In genomic region chr3:188947401-188947982, GRCh38 we compare ENCODE assay signal across 8 cellular contexts.
DNase-seq lines count a peak whose midpoint lies in the region; ATAC-seq and TF ChIP-seq lines count a peak whose summit lies in the region.

No MANE protein-coding gene starts in this region.

- 0 out of 2 replicates have a peak, but pooled peaks have one; percentile 3 for TF ChIP-seq CTCF in LNCaP clone FGC (IDR thresholded peaks at IDR 0.05; ENCODE audit: control insufficient read depth, extremely low read depth, insufficient read depth)
- peak in 4 of 6 experiments; percentile 13 to 57 (median 50) for TF ChIP-seq CTCF in Peyer's patch (IDR thresholded peaks at IDR 0.05)
- peak; percentile 30 for TF ChIP-seq CTCF in endothelial cell (IDR thresholded peaks at IDR 0.05; ENCODE audit: unreplicated experiment)
- peak; percentile 43 for TF ChIP-seq CTCF in lower lobe of right lung (IDR thresholded peaks at IDR 0.05)

- DNase-seq in COLO668 (lab: John Stamatoyannopoulos, UW; ENCODE audit: unreplicated experiment) (peak; percentile 82), LNCaP clone FGC (ENCODE audit: low read depth) (no peak), Peyer's patch (peak; percentile 20 to 90 (median 87)), endothelial cell (ENCODE audit: low spot score) (peak; percentile 70), lower lobe of right lung (peak; percentile 88)

- H3K9ac ChIP-seq in subcutaneous abdominal adipose tissue (ENCODE audit: low read length in 5 of 5), result peak overlapping the region in 4 of 5 donors; percentile 48 to 81 (median 62)

- H3K4me1 ChIP-seq in Peyer's patch (peaks cover 0 to 37% (median 8%) of the 10 kb centered on the region in 4 donors), lower lobe of right lung (peaks cover 66% of the 10 kb centered on the region), subcutaneous abdominal adipose tissue (ENCODE audit: control insufficient read depth in 5 of 5, insufficient read depth in 5 of 5, low read length in 5 of 5) (peaks cover 11 to 75% (median 69%) of the 10 kb centered on the region in 5 donors)

- no peaks in the 10 kb centered on the region for H3K36me3 ChIP-seq in Peyer's patch
- no peaks in the 10 kb centered on the region for H3K36me3 ChIP-seq in lower lobe of right lung
- H3K36me3 ChIP-seq in subcutaneous abdominal adipose tissue (ENCODE audit: control insufficient read depth in 5 of 5, insufficient read depth in 5 of 5, low read length in 5 of 5), result no peaks in the 10 kb centered on the region

- H3K27ac ChIP-seq in Peyer's patch, result peak overlapping the region; percentile 65 to 90 (median 84)
- H3K27ac ChIP-seq in lower lobe of right lung, result peak overlapping the region; percentile 95
- peak overlapping the region; percentile 93 for H3K27ac ChIP-seq in subcutaneous abdominal adipose tissue (ENCODE audit: low read depth, low read length)

- peak overlapping the region; percentile 15 for H3K4me3 Mint-ChIP-seq in endothelial cell (ENCODE audit: unreplicated experiment)

- intact Hi-C loops in lower lobe of right lung (cut with DNase I), result no loop called here

- TF ChIP-seq POLR2A in Peyer's patch (IDR thresholded peaks at IDR 0.05), result peak in 1 of 2 donors; percentile 72

- H3K27me3 ChIP-seq in Peyer's patch (no peaks in the 10 kb centered on the region), lower lobe of right lung (ENCODE audit: low read depth) (no peaks in the 10 kb centered on the region), subcutaneous abdominal adipose tissue (ENCODE audit: control insufficient read depth in 5 of 5, insufficient read depth in 4 of 5, low read length in 5 of 5) (no peaks in the 10 kb centered on the region)

- H3K9me3 Mint-ChIP-seq in endothelial cell (ENCODE audit: unreplicated experiment), result no peaks in the 10 kb centered on the region

- ATAC-seq in lower lobe of right lung (peak; percentile 87 to 90), HG03135 (IDR thresholded peaks at IDR 0.05; ENCODE audit: unreplicated experiment) (no peak), GM18868 (IDR thresholded peaks at IDR 0.05; ENCODE audit: unreplicated experiment) (no peak)

- peaks cover 16% of the 10 kb centered on the region for H3K27me3 Mint-ChIP-seq in endothelial cell (ENCODE audit: unreplicated experiment)

- H3K4me1 Mint-ChIP-seq in endothelial cell (ENCODE audit: unreplicated experiment), result peaks cover 7% of the 10 kb centered on the region

- peaks cover 0 to 4% (median 0%) of the 10 kb centered on the region in 4 donors for H3K9me3 ChIP-seq in Peyer's patch
- H3K9me3 ChIP-seq in lower lobe of right lung, result no peaks in the 10 kb centered on the region
- H3K9me3 ChIP-seq in subcutaneous abdominal adipose tissue (ENCODE audit: control insufficient read depth in 5 of 5, low read length in 5 of 5), result no peaks in the 10 kb centered on the region

- peaks cover 13% of the 10 kb centered on the region for H3K36me3 Mint-ChIP-seq in endothelial cell (ENCODE audit: low read depth, unreplicated experiment)

- H3K4me3 ChIP-seq in LNCaP clone FGC (ENCODE audit: low read depth, low read length), result no peak overlapping the region
- peak overlapping the region; percentile 0 to 60 (median 38) for H3K4me3 ChIP-seq in Peyer's patch
- peak overlapping the region; percentile 58 for H3K4me3 ChIP-seq in lower lobe of right lung
- peak overlapping the region; percentile 54 to 83 (median 69) for H3K4me3 ChIP-seq in subcutaneous abdominal adipose tissue (ENCODE audit: low read depth in 1 of 5, low read length in 5 of 5)

- H3K27ac Mint-ChIP-seq in endothelial cell (ENCODE audit: unreplicated experiment), result no peak overlapping the region

Comparison
In these comparisons a context has a peak if more than half of its experiments do, and no peak if none do; other contexts are left out.
1. ATAC-seq: peak in lower lobe of right lung (2 of 2); none in HG03135 (single experiment) and GM18868 (single experiment).
2. Peak in every context shown above with its lines, with median percentiles within 50 percentile points of each other: CTCF ChIP-seq and H3K27ac ChIP-seq.